ENCODE assay signal across 19 cellular contexts in the genomic region with DNA sequence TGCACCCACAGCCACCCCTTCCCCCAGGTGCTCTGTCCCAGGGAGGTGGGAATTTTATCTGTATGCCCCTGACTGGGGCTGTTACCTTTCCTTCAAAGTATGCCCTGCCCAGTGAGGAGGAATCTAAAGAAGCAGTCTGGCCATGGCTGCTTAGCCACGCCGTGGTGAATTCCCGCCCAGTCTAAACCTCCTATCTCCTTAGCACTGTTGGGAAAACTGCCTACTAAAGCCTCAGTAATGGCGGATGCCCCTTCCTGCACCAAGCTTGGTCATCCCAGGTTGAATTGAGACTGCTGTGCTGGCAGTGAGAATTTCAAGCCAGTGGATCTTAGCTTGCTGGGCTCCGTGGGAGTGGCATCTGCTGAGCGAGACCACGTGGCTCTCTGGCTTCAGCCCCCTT.
"Had no signal": no experiment of that assay in that cellular context is flagged by ENCODE, and none has a peak within 500 bp of the region (broad histone marks: within the 10 kb centered on the region; RNA-seq: fewer than 3 reads in every experiment).

No MANE protein-coding gene starts in this region.

- H3K4me1 ChIP-seq: adrenal gland, breast epithelium, prostate gland, right atrium auricular region had no signal

- DNase-seq: activated effector memory CD4-positive, alpha-beta T cell treated with Interleukin-2 at 50 U/mL for 16 hours; activated T-cell treated with anti-CD3 and anti-CD28 coated beads, Interleukin-2, amount 50 U/mL, for 4 hours; adrenal gland; effector CD4-positive, alpha-beta T cell; heart right ventricle; kidney glomerular epithelial cell; left ventricle myocardium inferior; mammary epithelial cell; stomach had no signal

- H3K4me3 ChIP-seq: adrenal gland, breast epithelium, esophagus muscularis mucosa, heart right ventricle, left ventricle myocardium inferior, prostate gland, right atrium auricular region, stomach had no signal

- H3K27ac Mint-ChIP-seq: activated CD4-positive, alpha-beta memory T cell treated with anti-CD3 and anti-CD28 coated beads for 36 hours; type B pancreatic cell; WTC11 had no signal

- ATAC-seq: heart right ventricle, WTC11 had no signal

- H3K27me3 ChIP-seq: adrenal gland, breast epithelium, right atrium auricular region had no signal

- FAIRE-seq: astrocyte, endothelial cell of umbilical vein had no signal

- H3K36me3 ChIP-seq: adrenal gland, breast epithelium, left ventricle myocardium inferior, prostate gland, right atrium auricular region had no signal

- H3K27ac ChIP-seq: adrenal gland, breast epithelium, esophagus muscularis mucosa, heart right ventricle, left ventricle myocardium inferior, prostate gland, right atrium auricular region, stomach had no signal

- H3K9me3 ChIP-seq: adrenal gland, breast epithelium, esophagus muscularis mucosa, prostate gland, stomach had no signal

- H3K4me3 Mint-ChIP-seq: neural crest cell, type B pancreatic cell, WTC11 had no signal

- H3K4me1 Mint-ChIP-seq: neural crest cell, WTC11 had no signal
